Comparison of ENCODE assay signal across 20 cellular contexts in the genomic region with DNA sequence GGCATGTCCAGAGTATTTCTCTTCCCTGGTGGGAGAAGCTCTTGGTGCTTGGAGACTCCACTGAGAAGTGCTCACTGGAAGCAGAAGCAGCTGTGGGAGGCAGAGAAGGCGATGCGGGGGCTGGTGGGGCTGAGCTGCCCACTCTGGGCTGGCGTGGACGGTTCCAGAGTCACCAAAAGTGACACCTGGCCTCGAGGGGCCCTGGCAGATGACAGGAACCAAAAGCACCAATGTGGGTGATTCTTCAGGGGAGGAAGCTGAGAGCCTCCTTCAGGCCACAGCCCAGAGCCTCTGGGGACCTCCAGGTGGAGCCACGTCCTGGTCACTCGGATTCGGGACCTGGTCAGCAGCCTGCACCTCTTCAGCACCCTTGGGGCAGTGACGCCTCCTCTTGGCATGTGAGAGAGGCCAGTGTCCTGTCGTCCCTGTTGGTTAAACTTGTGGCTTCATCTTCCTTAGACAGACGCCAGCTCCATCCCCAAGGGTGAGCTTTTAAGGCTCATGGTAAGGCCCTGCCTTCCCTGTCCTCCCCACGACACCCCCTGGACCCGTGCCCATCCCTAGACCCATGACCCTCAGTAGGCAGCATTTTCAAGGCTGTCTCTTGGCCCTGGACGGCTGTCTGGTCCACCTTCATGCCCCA.
DNase-seq lines count a peak whose midpoint lies in the region; ATAC-seq, FAIRE-seq and TF ChIP-seq lines count a peak whose summit lies in the region.
"Had no signal": no experiment of that assay in that cellular context is flagged by ENCODE, and none has a peak within 500 bp of the region (broad histone marks: within the 10 kb centered on the region; RNA-seq: fewer than 3 reads in every experiment).

No MANE protein-coding gene starts in this region.

- no TSS peak for BruUV-seq in HepG2 (replicated peaks; lab: Mats Ljungman, UMichigan)

- TF ChIP-seq CTCF in left ventricle myocardium inferior (IDR thresholded peaks at IDR 0.05; ENCODE audit: borderline replicate concordance) = no peak
- TF ChIP-seq CTCF in H1 (IDR thresholded peaks at IDR 0.05; ENCODE audit: control extremely low read depth in 1 of 3, insufficient read depth in 1 of 3, low read depth in 1 of 3, low read length in 3 of 3) = no peak
- no peak for TF ChIP-seq CTCF in HepG2 (CRISPR knock-in tag; IDR thresholded peaks at IDR 0.05)

- H3K79me2 ChIP-seq in H1 (ENCODE audit: control insufficient read depth in 1 of 2, insufficient read depth in 2 of 2, low read length in 2 of 2) (no peaks in the 10 kb centered on the region), HepG2 (ENCODE audit: insufficient read depth, low read length) (no peaks in the 10 kb centered on the region)

- H3K27me3 ChIP-seq in left ventricle myocardium inferior (ENCODE audit: low read depth) = no peaks in the 10 kb centered on the region
- no peaks in the 10 kb centered on the region for H3K27me3 ChIP-seq in H1 (replicated peaks in 1 of 4; ENCODE audit: control insufficient read depth in 3 of 4, extremely low read depth in 1 of 4, insufficient read depth in 3 of 4, low read length in 3 of 4)
- H3K27me3 ChIP-seq in neuronal stem cell (ENCODE audit: control insufficient read depth in 3 of 3, insufficient read depth in 3 of 3, low read depth in 1 of 3, low read length in 3 of 3) = no peaks in the 10 kb centered on the region
- H3K27me3 ChIP-seq in HepG2 (ENCODE audit: control insufficient read depth in 1 of 2, insufficient read depth in 2 of 2, low read length in 2 of 2) = peaks cover 3 to 32% of the 10 kb centered on the region in 2 experiments; a peak in 4 of 5 replicates

- H3K4me3 ChIP-seq in left ventricle myocardium inferior (no peak overlapping the region), H1 (ENCODE audit: extremely low read depth in 1 of 4, insufficient read depth in 2 of 4, low read depth in 3 of 4, low read length in 4 of 4) (no peak overlapping the region), neuronal stem cell (ENCODE audit: low read length in 2 of 2) (no peak overlapping the region), HepG2 (replicated peaks in 1 of 3; ENCODE audit: insufficient read depth in 1 of 3, low read depth in 2 of 3, low read length in 3 of 3) (no peak overlapping the region)
- H3K4me3 ChIP-seq: HAP-1 had no signal

- no peak overlapping the region for H3K14ac ChIP-seq in H1 (ENCODE audit: insufficient read length)
- peak overlapping the region; percentile 50 for H3K14ac ChIP-seq in neuronal stem cell (ENCODE audit: low read length)

- 0 out of 2 replicates have a peak overlapping the region, but pooled peaks have one; percentile 89 for H2BK12ac ChIP-seq in H1 (ENCODE audit: low read depth, low read length)
- peak overlapping the region; percentile 69 for H2BK12ac ChIP-seq in neuronal stem cell (ENCODE audit: low read length)

- H3K27ac ChIP-seq in left ventricle myocardium inferior (replicated peaks) (no peak overlapping the region), H1 (ENCODE audit: low read depth, low read length) (no peak overlapping the region), neuronal stem cell (replicated peaks; ENCODE audit: low read length) (no peak overlapping the region), HepG2 (ENCODE audit: extremely low read length, insufficient read depth, low read length) (no peak overlapping the region)
- H3K27ac ChIP-seq: KMS-11 had no signal

- H2BK20ac ChIP-seq in H1 (ENCODE audit: low read length) = no peak overlapping the region

- no peak overlapping the region for H3K4me2 ChIP-seq in H1 (ENCODE audit: insufficient read depth in 1 of 2, low read depth in 2 of 2, low read length in 2 of 2)
- no peak overlapping the region for H3K4me2 ChIP-seq in neuronal stem cell (ENCODE audit: insufficient read depth, low read length, poor library complexity, severe bottlenecking)
- H3K4me2 ChIP-seq in HepG2 (ENCODE audit: low read depth, low read length) = no peak overlapping the region
- H3K4me2 ChIP-seq: KMS-11 had no signal

- DNase-seq in cardiac septum (ENCODE audit: low spot score) (peak; percentile 61), left ventricle myocardium inferior (no peak), H1 (ENCODE audit: low read depth in 1 of 2, low spot score in 2 of 2) (no peak), neuronal stem cell (ENCODE audit: low spot score) (no peak), GM03348 (ENCODE audit: low spot score) (no peak), HepG2 (ENCODE audit: low spot score) (no peak)
- DNase-seq in stimulated activated CD8-positive, alpha-beta memory T cell treated with anti-CD3 and anti-CD28 coated beads, Interleukin-4, amount 100 ng/mL, for 48 hours = no peak
- DNase-seq in stimulated activated CD4-positive, alpha-beta T cell treated with anti-CD3 and anti-CD28 coated beads, Interleukin-2, amount 100 ng/mL, for 24 hours = no peak
- DNase-seq: 8988T, MV-4-11, NCI-H1105 treated with DMSO at 0.1 percent for 48 hours, NCI-H2081, NCI-H2171, NCI-H446, NCI-H526, OCI-M1, Right ventricle myocardium superior had no signal

- H3K4ac ChIP-seq in H1 (replicated peaks; ENCODE audit: insufficient read length, low read depth, low read length) (peak overlapping the region; percentile 96), neuronal stem cell (ENCODE audit: low read length) (no peak overlapping the region)

- H2BK5ac ChIP-seq in H1 (ENCODE audit: low read depth, low read length) (no peak overlapping the region; the same call in 1 of the 2 replicates), neuronal stem cell (ENCODE audit: low read length) (no peak overlapping the region)

- CTCF ChIA-PET in H1 (lab: Charles Lee; ENCODE audit: partially characterized antibody) (interaction anchor here (1.1 to 1.4 kb wide), 2 partner anchors 13 to 15 kb away, joined by 3 to 6 read pairs; no protein-coding TSS in a partner anchor), HepG2 (lab: Yijun Ruan, JAX; ENCODE audit: low intra/inter-chr PET ratio, low total read pairs) (no interaction called here)

- H4K8ac ChIP-seq in H1 (ENCODE audit: extremely low read depth, insufficient read depth, low read length) (no peak overlapping the region), neuronal stem cell (ENCODE audit: low read depth, low read length) (no peak overlapping the region)

- H2BK15ac ChIP-seq in H1 (ENCODE audit: low read length) = no peak overlapping the region
- H2BK15ac ChIP-seq in neuronal stem cell (ENCODE audit: low read length) = peak overlapping the region; percentile 61

- H3K9ac ChIP-seq in H1 (replicated peaks in 1 of 4; ENCODE audit: extremely low read depth in 1 of 4, low read depth in 3 of 4, low read length in 3 of 4) (no peak overlapping the region), neuronal stem cell (ENCODE audit: low read depth, low read length, poor library complexity) (peak overlapping the region; percentile 14), HepG2 (ENCODE audit: insufficient read depth, low read depth, low read length) (no peak overlapping the region)
- H3K9ac ChIP-seq: KMS-11 had no signal

- peaks cover 0 to 9% of the 10 kb centered on the region in 2 experiments for H4K20me1 ChIP-seq in H1 (replicated peaks in 1 of 2; ENCODE audit: control insufficient read depth in 1 of 2, insufficient read depth in 2 of 2, low read length in 2 of 2)
- no peaks in the 10 kb centered on the region for H4K20me1 ChIP-seq in HepG2 (ENCODE audit: insufficient read depth, low read length)

- H3K18ac ChIP-seq in H1 (ENCODE audit: extremely low read depth, low read length) (no peak overlapping the region), neuronal stem cell (ENCODE audit: low read length) (peak overlapping the region; percentile 40)

- FAIRE-seq in H1 (lab: Jason Lieb, UNC) (no peak), HepG2 (lab: Jason Lieb, UNC) (no peak)
- FAIRE-seq: RCC 7860 had no signal

- peak overlapping the region; percentile 74 for H3K56ac ChIP-seq in H1 (replicated peaks; ENCODE audit: insufficient read length, low read depth, low read length)

- H3K4me1 ChIP-seq in left ventricle myocardium inferior (no peaks in the 10 kb centered on the region), H1 (replicated peaks in 1 of 4; ENCODE audit: control insufficient read depth in 3 of 4, insufficient read depth in 4 of 4, low read length in 3 of 4) (peaks cover 0 to 6% (median 3%) of the 10 kb centered on the region in 4 experiments; a peak in 5 of 7 replicates), neuronal stem cell (ENCODE audit: control insufficient read depth in 2 of 2, insufficient read depth in 1 of 2, low read depth in 1 of 2, low read length in 2 of 2) (peaks cover 0 to 9% of the 10 kb centered on the region in 2 donors), HepG2 (ENCODE audit: insufficient read depth, low read length) (no peaks in the 10 kb centered on the region)
- H3K4me1 ChIP-seq: HAP-1 had no signal

- H4K5ac ChIP-seq in H1 (ENCODE audit: insufficient read length, low read depth, low read length) = no peak overlapping the region

- TF ChIP-seq RAD21 in H1 (IDR thresholded peaks at IDR 0.05 in 1 of 2, conservative IDR thresholded peaks at IDR 0.05 in 1 of 2; ENCODE audit: low read depth in 2 of 2, low read length in 2 of 2) (no peak), HepG2 (CRISPR knock-in tag; IDR thresholded peaks at IDR 0.05) (no peak)

- H2AFZ ChIP-seq in H1 (ENCODE audit: low read length) = no peak overlapping the region
- no peak overlapping the region for H2AFZ ChIP-seq in neuronal stem cell (ENCODE audit: low read length)
- H2AFZ ChIP-seq in HepG2 (ENCODE audit: low read length) = no peak overlapping the region

- peaks cover 7% of the 10 kb centered on the region; the same call in 1 of the 2 replicates for H3K23me2 ChIP-seq in H1 (ENCODE audit: low read depth, low read length)

- H3K23ac ChIP-seq in H1 (ENCODE audit: insufficient read length) (no peak overlapping the region), neuronal stem cell (ENCODE audit: low read depth, low read length, poor library complexity) (peak overlapping the region; percentile 34)

- no peak for TF ChIP-seq POLR2A in H1 (IDR thresholded peaks at IDR 0.05; ENCODE audit: control extremely low read depth in 1 of 2, low read depth in 2 of 2, low read length in 2 of 2)
- TF ChIP-seq POLR2A in HepG2 (IDR thresholded peaks at IDR 0.05; ENCODE audit: insufficient read depth in 1 of 2, low read depth in 2 of 2, low read length in 2 of 2) = no peak

- TF ChIP-seq EP300 in H1 (IDR thresholded peaks at IDR 0.05; ENCODE audit: borderline replicate concordance in 1 of 2, low read depth in 2 of 2, low read length in 2 of 2) (no peak), HepG2 (IDR thresholded peaks at IDR 0.05; ENCODE audit: low read depth in 2 of 2, low read length in 2 of 2) (no peak), HepG2 (CRISPR knock-in tag; IDR thresholded peaks at IDR 0.05; ENCODE audit: borderline replicate concordance) (no peak)

- H3K9me3 ChIP-seq in left ventricle myocardium inferior (replicated peaks) = no peaks in the 10 kb centered on the region
- H3K9me3 ChIP-seq in H1 (ENCODE audit: insufficient read depth in 2 of 2, low read depth in 1 of 2, low read length in 1 of 2) = peaks cover 0 to 5% of the 10 kb centered on the region in 2 experiments; a peak in 2 of 4 replicates
- H3K9me3 ChIP-seq in neuronal stem cell (replicated peaks in 1 of 2; ENCODE audit: control insufficient read depth in 2 of 2, insufficient read depth in 1 of 2, low read depth in 1 of 2, low read length in 2 of 2) = peaks cover 0 to 10% of the 10 kb centered on the region in 2 donors
- H3K9me3 ChIP-seq in HepG2 (ENCODE audit: low read length) = no peaks in the 10 kb centered on the region
- H3K9me3 ChIP-seq: HAP-1 had no signal

- H3K36me3 ChIP-seq in left ventricle myocardium inferior (no peaks in the 10 kb centered on the region), H1 (ENCODE audit: control insufficient read depth in 2 of 4, insufficient read depth in 4 of 4, low read length in 3 of 4) (no peaks in the 10 kb centered on the region; a peak in 1 of 8 replicates), neuronal stem cell (replicated peaks in 1 of 2; ENCODE audit: control insufficient read depth in 2 of 2, insufficient read depth in 2 of 2, low read length in 2 of 2) (no peaks in the 10 kb centered on the region), HepG2 (replicated peaks in 1 of 2; ENCODE audit: control insufficient read depth in 1 of 2, insufficient read depth in 2 of 2, low read length in 2 of 2) (no peaks in the 10 kb centered on the region)
- H3K36me3 ChIP-seq: HAP-1 had no signal

- H2AK5ac ChIP-seq in H1 (ENCODE audit: low read depth, low read length) (peak overlapping the region; percentile 60; the same call in 1 of the 2 replicates), neuronal stem cell (ENCODE audit: low read depth, low read length) (peak overlapping the region; percentile 30)

- in situ Hi-C loops in HepG2 (cut with HindIII; ENCODE audit: extremely low pct_ligation_motif_present, low pct_unique_long_range_greater_than_20kb) = no loop called here

- H4K91ac ChIP-seq in H1 (replicated peaks; ENCODE audit: insufficient read length, low read length) (peak overlapping the region; percentile 90), neuronal stem cell (ENCODE audit: low read depth, low read length, poor library complexity) (no peak overlapping the region)

- no peak; the same call in 2 of the 3 replicates for ATAC-seq in HepG2

- POLR2A ChIA-PET in H1 (lab: Charles Lee; ENCODE audit: partially characterized antibody) = no interaction called here
- POLR2A ChIA-PET in HepG2 (lab: Yijun Ruan, JAX) = no interaction called here

- H3K79me1 ChIP-seq in H1 (ENCODE audit: low read depth, low read length) (no peaks in the 10 kb centered on the region), neuronal stem cell (ENCODE audit: low read depth, low read length) (no peaks in the 10 kb centered on the region)

- WGBS in H1 (ENCODE audit: extremely low coverage in 1 of 2, insufficient coverage in 1 of 2, insufficient read length in 1 of 2, insufficient replicate concordance in 2 of 2, low coverage in 1 of 2, low lambda C conversion rate in 2 of 2, missing lambda C conversion rate in 1 of 2), 2 experiments = 88% methylated on average over 14 of the region's 14 CpGs; no CpG with 5 or more reads in 1 of the 2 experiments
- no CpG with 5 or more reads among the region's 14 CpGs for whole genome bisulfite sequencing in neuronal stem cell (ENCODE audit: extremely low coverage in 2 of 2, insufficient read length in 2 of 2, insufficient replicate concordance in 1 of 2), 2 donors
- WGBS in HepG2 (ENCODE audit: low lambda C conversion rate) = 17% methylated on average over 8 of the region's 14 CpGs

- H2BK120ac ChIP-seq in H1 (replicated peaks; ENCODE audit: low read depth, low read length) (no peak overlapping the region), neuronal stem cell (ENCODE audit: low read depth, low read length) (no peak overlapping the region)

- intact Hi-C loops in cardiac septum (cut with DNase I) = no loop called here
- intact Hi-C loops in left ventricle myocardium inferior (cut with micrococcal nuclease) = no loop called here
- intact Hi-C loops in HepG2 (cut with micrococcal nuclease; ENCODE audit: unreplicated experiment) = no loop called here
